In the genomic region with DNA sequence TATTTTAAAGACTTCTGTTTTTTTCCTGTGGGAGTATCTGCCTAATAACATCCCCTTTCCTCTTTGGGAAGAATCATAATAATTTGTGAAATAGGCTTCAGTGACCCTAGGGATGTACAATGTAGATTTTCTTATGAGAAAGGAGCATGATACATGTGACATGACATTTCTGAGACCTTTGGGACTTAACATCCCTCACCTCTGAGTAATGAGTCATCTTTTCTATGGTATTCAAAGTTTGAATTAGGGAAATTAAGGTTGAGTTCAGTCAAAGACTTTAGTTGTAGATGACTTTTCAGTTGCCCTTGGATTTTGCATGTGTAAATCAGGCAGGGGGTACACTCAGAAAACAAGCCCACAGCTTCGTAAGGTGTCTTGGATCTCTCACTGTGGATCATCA, we compare ENCODE assay signal across 1 cellular context.
TF ChIP-seq lines count a peak whose summit lies in the region.

No MANE protein-coding gene starts in this region.

TF ChIP-seq in HepG2, 621 proteins besides CTCF, POLR2A, EP300 and RAD21:
- TF ChIP-seq, protein P1, sequence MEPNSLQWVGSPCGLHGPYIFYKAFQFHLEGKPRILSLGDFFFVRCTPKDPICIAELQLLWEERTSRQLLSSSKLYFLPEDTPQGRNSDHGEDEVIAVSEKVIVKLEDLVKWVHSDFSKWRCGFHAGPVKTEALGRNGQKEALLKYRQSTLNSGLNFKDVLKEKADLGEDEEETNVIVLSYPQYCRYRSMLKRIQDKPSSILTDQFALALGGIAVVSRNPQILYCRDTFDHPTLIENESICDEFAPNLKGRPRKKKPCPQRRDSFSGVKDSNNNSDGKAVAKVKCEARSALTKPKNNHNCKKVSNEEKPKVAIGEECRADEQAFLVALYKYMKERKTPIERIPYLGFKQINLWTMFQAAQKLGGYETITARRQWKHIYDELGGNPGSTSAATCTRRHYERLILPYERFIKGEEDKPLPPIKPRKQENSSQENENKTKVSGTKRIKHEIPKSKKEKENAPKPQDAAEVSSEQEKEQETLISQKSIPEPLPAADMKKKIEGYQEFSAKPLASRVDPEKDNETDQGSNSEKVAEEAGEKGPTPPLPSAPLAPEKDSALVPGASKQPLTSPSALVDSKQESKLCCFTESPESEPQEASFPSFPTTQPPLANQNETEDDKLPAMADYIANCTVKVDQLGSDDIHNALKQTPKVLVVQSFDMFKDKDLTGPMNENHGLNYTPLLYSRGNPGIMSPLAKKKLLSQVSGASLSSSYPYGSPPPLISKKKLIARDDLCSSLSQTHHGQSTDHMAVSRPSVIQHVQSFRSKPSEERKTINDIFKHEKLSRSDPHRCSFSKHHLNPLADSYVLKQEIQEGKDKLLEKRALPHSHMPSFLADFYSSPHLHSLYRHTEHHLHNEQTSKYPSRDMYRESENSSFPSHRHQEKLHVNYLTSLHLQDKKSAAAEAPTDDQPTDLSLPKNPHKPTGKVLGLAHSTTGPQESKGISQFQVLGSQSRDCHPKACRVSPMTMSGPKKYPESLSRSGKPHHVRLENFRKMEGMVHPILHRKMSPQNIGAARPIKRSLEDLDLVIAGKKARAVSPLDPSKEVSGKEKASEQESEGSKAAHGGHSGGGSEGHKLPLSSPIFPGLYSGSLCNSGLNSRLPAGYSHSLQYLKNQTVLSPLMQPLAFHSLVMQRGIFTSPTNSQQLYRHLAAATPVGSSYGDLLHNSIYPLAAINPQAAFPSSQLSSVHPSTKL (CRISPR knock-in tag; IDR thresholded peaks at IDR 0.05): no peak
- TF ChIP-seq ZNF660 (CRISPR knock-in tag; IDR thresholded peaks at IDR 0.05; ENCODE audit: borderline replicate concordance, low read depth): no peak
- TF ChIP-seq ZNF354B (CRISPR knock-in tag; IDR thresholded peaks at IDR 0.05): no peak
- no peak for TF ChIP-seq GZF1 (CRISPR knock-in tag; IDR thresholded peaks at IDR 0.05)
- no peak for TF ChIP-seq HNF1A (IDR thresholded peaks at IDR 0.05; ENCODE audit: low read depth)
- no peak for TF ChIP-seq HNF1A (CRISPR knock-in tag; IDR thresholded peaks at IDR 0.05; ENCODE audit: borderline replicate concordance)
- TF ChIP-seq CCDC6 (CRISPR knock-in tag; IDR thresholded peaks at IDR 0.05): no peak
- TF ChIP-seq PHB2 (IDR thresholded peaks at IDR 0.05; ENCODE audit: partially characterized antibody): no peak
- no peak for TF ChIP-seq GATAD2A (CRISPR knock-in tag; IDR thresholded peaks at IDR 0.05)
- no peak for TF ChIP-seq ZMAT5 (CRISPR knock-in tag; IDR thresholded peaks at IDR 0.05; ENCODE audit: borderline replicate concordance, low read depth)
- TF ChIP-seq THAP8 (CRISPR knock-in tag; IDR thresholded peaks at IDR 0.05; ENCODE audit: borderline replicate concordance): no peak
- TF ChIP-seq, protein P2, sequence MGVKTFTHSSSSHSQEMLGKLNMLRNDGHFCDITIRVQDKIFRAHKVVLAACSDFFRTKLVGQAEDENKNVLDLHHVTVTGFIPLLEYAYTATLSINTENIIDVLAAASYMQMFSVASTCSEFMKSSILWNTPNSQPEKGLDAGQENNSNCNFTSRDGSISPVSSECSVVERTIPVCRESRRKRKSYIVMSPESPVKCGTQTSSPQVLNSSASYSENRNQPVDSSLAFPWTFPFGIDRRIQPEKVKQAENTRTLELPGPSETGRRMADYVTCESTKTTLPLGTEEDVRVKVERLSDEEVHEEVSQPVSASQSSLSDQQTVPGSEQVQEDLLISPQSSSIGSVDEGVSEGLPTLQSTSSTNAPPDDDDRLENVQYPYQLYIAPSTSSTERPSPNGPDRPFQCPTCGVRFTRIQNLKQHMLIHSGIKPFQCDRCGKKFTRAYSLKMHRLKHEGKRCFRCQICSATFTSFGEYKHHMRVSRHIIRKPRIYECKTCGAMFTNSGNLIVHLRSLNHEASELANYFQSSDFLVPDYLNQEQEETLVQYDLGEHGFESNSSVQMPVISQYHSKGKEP (CRISPR knock-in tag; IDR thresholded peaks at IDR 0.05): no peak
- no peak for TF ChIP-seq ZNF775 (CRISPR knock-in tag; IDR thresholded peaks at IDR 0.05; ENCODE audit: borderline replicate concordance)
